25 cellular contexts compared by ENCODE assay signal in the genomic region with DNA sequence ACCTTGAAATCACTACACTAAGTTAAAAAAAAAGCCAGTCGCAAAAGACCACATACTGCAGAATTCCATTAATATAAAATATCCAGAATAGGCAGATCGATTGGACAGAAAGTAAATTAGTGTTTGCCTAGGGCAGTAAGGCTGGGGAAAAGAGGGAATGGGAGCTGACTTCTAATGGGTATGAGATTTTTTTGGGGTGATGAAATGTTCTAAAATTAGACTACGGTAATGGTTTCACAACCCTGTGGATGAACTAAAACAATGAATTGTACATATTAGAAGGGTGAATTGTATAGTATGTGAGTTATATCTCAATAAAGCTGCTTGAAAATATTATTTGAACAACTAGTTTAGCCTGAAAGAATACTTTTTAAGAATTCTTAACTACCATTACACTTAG.
"Had no signal": no experiment of that assay in that cellular context is flagged by ENCODE, and none has a peak within 500 bp of the region (broad histone marks: within the 10 kb centered on the region; RNA-seq: fewer than 3 reads in every experiment).

No MANE protein-coding gene starts in this region.

- H3K4me3 ChIP-seq: adrenal gland, ascending aorta, gastrocnemius medialis, left lung, lung, smooth muscle cell, transverse colon had no signal

- ATAC-seq: activated T-helper 17 cell treated with anti-CD3 and anti-CD28 coated beads, Interleukin-2, amount 50 U/mL, for 72 hours; gastrocnemius medialis; left lung; naive thymus-derived CD8-positive, alpha-beta T cell; sciatic nerve; stimulated activated memory B cell treated with anti-CD40 and anti-IgM and Interleukin-4, amounts not matched to agents 10 μg/mL and 1 μg/mL and 100 μg/mL, for 72 hours had no signal

- DNase-seq: activated CD4-positive, alpha-beta T cell treated with anti-CD3 and anti-CD28 coated beads, Interleukin-2, amount 10 ng/mL, durations not matched to agents 7 days and 5 days; activated CD4-positive, CD25-positive, alpha-beta regulatory T cell treated with anti-CD3 and anti-CD28 coated beads, Interleukin-2, amount 50 U/mL, for 72 hours; activated CD8-positive, alpha-beta memory T cell treated with anti-CD3 and anti-CD28 coated beads for 24 hours; activated CD8-positive, alpha-beta memory T cell treated with anti-CD3 and anti-CD28 coated beads, Interleukin-2, amount 50 U/mL, for 4 hours; activated T-cell treated with anti-CD3 and anti-CD28 coated beads, Interleukin-2, amount 50 U/mL, for 24 hours; adrenal gland; brain microvascular endothelial cell; caudate nucleus; dermis blood vessel endothelial cell; effector CD8-positive, alpha-beta T cell; erythroblast; gastrocnemius medialis; hippocampal formation; kidney glomerular epithelial cell; left lung; naive thymus-derived CD8-positive, alpha-beta T cell; stimulated activated CD4-positive, alpha-beta T cell treated with anti-CD3 and anti-CD28 coated beads, Interleukin-15, amount 100 ng/mL, for 24 hours; transverse colon; WERI-Rb-1 had no signal
